Comparison of ENCODE assay signal across 8 cellular contexts in genomic region chr1:240732390-240732789, GRCh38.
DNase-seq lines count a peak whose midpoint lies in the region; ATAC-seq and TF ChIP-seq lines count a peak whose summit lies in the region.

No MANE protein-coding gene starts in this region.

- H3K27me3 ChIP-seq in heart left ventricle (peaks cover 0 to 6% (median 0%) of the 10 kb centered on the region in 9 donors), right atrium auricular region (no peaks in the 10 kb centered on the region), MM.1S (replicated peaks; ENCODE audit: insufficient read depth, low read length) (no peaks in the 10 kb centered on the region), fibroblast of lung (ENCODE audit: control insufficient read depth, insufficient read depth, low read length) (no peaks in the 10 kb centered on the region), prostate gland (replicated peaks; ENCODE audit: insufficient read depth) (no peaks in the 10 kb centered on the region), esophagus squamous epithelium (no peaks in the 10 kb centered on the region)

- in situ Hi-C loops in SK-MEL-5 (cut with HindIII; ENCODE audit: low pct_unique_long_range_greater_than_20kb, low sequenced_read_pairs), result no loop called here

- ATAC-seq in heart left ventricle, result no peak

- H3K27ac ChIP-seq in heart left ventricle (no peak overlapping the region), right atrium auricular region (no peak overlapping the region), HEK293 (ENCODE audit: extremely low read depth, low read depth, low read length) (no peak overlapping the region), MM.1S (ENCODE audit: low read length) (no peak overlapping the region), fibroblast of lung (ENCODE audit: insufficient read depth, low read length) (no peak overlapping the region), prostate gland (no peak overlapping the region), esophagus squamous epithelium (no peak overlapping the region)

- 8 to 13% (median 11%) methylated on average over 5 of the region's 5 CpGs for WGBS in heart left ventricle, 4 donors
- 13% methylated on average over 5 of the region's 5 CpGs for whole genome bisulfite sequencing in prostate gland
- WGBS in esophagus squamous epithelium, 2 donors, result 8 to 17% methylated on average over 5 of the region's 5 CpGs

- H3K4me2 ChIP-seq in MM.1S (ENCODE audit: low read depth, low read length) (no peak overlapping the region), fibroblast of lung (ENCODE audit: extremely low read depth, insufficient read depth, low read length) (no peak overlapping the region)

- TF ChIP-seq CTCF in heart left ventricle (IDR thresholded peaks at IDR 0.05), result peak in 11 of 12 donors; percentile 23 to 62 (median 49)
- TF ChIP-seq CTCF in right atrium auricular region (IDR thresholded peaks at IDR 0.05), result peak in 1 of 2 donors; percentile 64
- peak; percentile 90 for TF ChIP-seq CTCF in HEK293 (tag by site-specific recombination; IDR thresholded peaks at IDR 0.05)
- TF ChIP-seq CTCF in MM.1S (IDR thresholded peaks at IDR 0.05; ENCODE audit: low read length), result peak; percentile 74
- peak; percentile 57 to 73 for TF ChIP-seq CTCF in fibroblast of lung (conservative IDR thresholded peaks at IDR 0.05 in 1 of 2, IDR thresholded peaks at IDR 0.05 in 1 of 2; ENCODE audit: low read depth in 1 of 2, low read length in 2 of 2)
- TF ChIP-seq CTCF in prostate gland (IDR thresholded peaks at IDR 0.05), result peak in 3 of 4 experiments; percentile 47 to 60 (median 54)
- peak in 3 of 6 experiments; percentile 26 to 49 (median 44) for TF ChIP-seq CTCF in esophagus squamous epithelium (IDR thresholded peaks at IDR 0.05)

- POLR2A ChIA-PET in HEK293 (lab: Yijun Ruan, JAX), result interaction anchor here (0.6 kb wide), 1 partner anchor 218 kb away, joined by 5 read pairs; no protein-coding TSS in a partner anchor

- H2AFZ ChIP-seq in MM.1S (ENCODE audit: low read length), result no peak overlapping the region
- no peak overlapping the region for H2AFZ ChIP-seq in fibroblast of lung (ENCODE audit: low read length)

- no peak for DNase-seq in heart left ventricle
- DNase-seq in right atrium auricular region (ENCODE audit: low spot score), result no peak
- DNase-seq in MM.1S, result peak; percentile 77
- DNase-seq in SK-MEL-5 (ENCODE audit: low read depth, low spot score), result peak; percentile 77
- peak; percentile 66 to 77 for DNase-seq in fibroblast of lung (ENCODE audit: low read depth in 2 of 2)
- no peak for DNase-seq in prostate gland (ENCODE audit: low spot score)
- no peak for DNase-seq in esophagus squamous epithelium (lab: John Stamatoyannopoulos, UW)

- H3K36me3 ChIP-seq in heart left ventricle (no peaks in the 10 kb centered on the region), right atrium auricular region (no peaks in the 10 kb centered on the region), HEK293 (ENCODE audit: control insufficient read depth in 2 of 2, insufficient read depth in 1 of 2, low read length in 2 of 2) (no peaks in the 10 kb centered on the region), MM.1S (replicated peaks; ENCODE audit: insufficient read depth, low read length) (no peaks in the 10 kb centered on the region), fibroblast of lung (ENCODE audit: control insufficient read depth, insufficient read depth, low read length) (no peaks in the 10 kb centered on the region), prostate gland (no peaks in the 10 kb centered on the region), esophagus squamous epithelium (no peaks in the 10 kb centered on the region)

- H3K79me2 ChIP-seq in MM.1S (ENCODE audit: low read length), result no peaks in the 10 kb centered on the region
- H3K79me2 ChIP-seq in fibroblast of lung (ENCODE audit: control insufficient read depth, insufficient read depth, low read length), result no peaks in the 10 kb centered on the region

- H3K9me2 ChIP-seq in MM.1S (replicated peaks; ENCODE audit: insufficient read depth, low read length), result no peaks in the 10 kb centered on the region

- H3K4me3 ChIP-seq in heart left ventricle, result no peak overlapping the region
- no peak overlapping the region for H3K4me3 ChIP-seq in right atrium auricular region
- H3K4me3 ChIP-seq in HEK293 (ENCODE audit: low read depth, low read length), result no peak overlapping the region
- H3K4me3 ChIP-seq in MM.1S (ENCODE audit: low read length), result no peak overlapping the region
- H3K4me3 ChIP-seq in fibroblast of lung (replicated peaks in 1 of 4; ENCODE audit: control extremely low read depth in 1 of 4, insufficient read depth in 1 of 4, low read depth in 3 of 4, low read length in 4 of 4), result no peak overlapping the region
- no peak overlapping the region for H3K4me3 ChIP-seq in prostate gland
- H3K4me3 ChIP-seq in esophagus squamous epithelium, result no peak overlapping the region

- H4K20me1 ChIP-seq in MM.1S (ENCODE audit: insufficient read depth, low read length) (no peaks in the 10 kb centered on the region), fibroblast of lung (ENCODE audit: control insufficient read depth, extremely low read depth, insufficient read depth, low read length) (no peaks in the 10 kb centered on the region)

- H3F3A ChIP-seq in MM.1S (ENCODE audit: insufficient read depth, low read length), result no peaks in the 10 kb centered on the region

- no peak overlapping the region for H3K9ac ChIP-seq in MM.1S (ENCODE audit: low read length)
- H3K9ac ChIP-seq in fibroblast of lung (ENCODE audit: insufficient read depth, low read length), result no peak overlapping the region

- H3K4me1 ChIP-seq in heart left ventricle (no peaks in the 10 kb centered on the region), right atrium auricular region (no peaks in the 10 kb centered on the region), HEK293 (ENCODE audit: control insufficient read depth, insufficient read depth, low read length) (no peaks in the 10 kb centered on the region), MM.1S (ENCODE audit: low read length) (no peaks in the 10 kb centered on the region), fibroblast of lung (ENCODE audit: control insufficient read depth, extremely low read depth, insufficient read depth, low read length) (no peaks in the 10 kb centered on the region), prostate gland (replicated peaks) (no peaks in the 10 kb centered on the region), esophagus squamous epithelium (no peaks in the 10 kb centered on the region)

- intact Hi-C loops in heart left ventricle (cut with DNase I) (loop anchor here in 2 of 10 donors (5.0 to 10.0 kb wide), 2 partner anchors 212 to 215 kb away; no protein-coding TSS in a partner anchor), prostate gland (cut with DNase I) (no loop called here), esophagus squamous epithelium (cut with DNase I) (no loop called here)

- TF ChIP-seq POLR2A in heart left ventricle (IDR thresholded peaks at IDR 0.05), result no peak
- TF ChIP-seq POLR2A in prostate gland (IDR thresholded peaks at IDR 0.05), result no peak
- TF ChIP-seq POLR2A in esophagus squamous epithelium (IDR thresholded peaks at IDR 0.05), result no peak

- CTCF ChIA-PET in HEK293 (lab: Yijun Ruan, JAX), result interaction anchor here (0.5 to 3.3 kb wide), 56 partner anchors 9 to 728 kb away, joined by 3 to 26 read pairs (median 4); partner anchors contain the start of gene GREM2

- H3K9me3 ChIP-seq in heart left ventricle, result no peaks in the 10 kb centered on the region
- no peaks in the 10 kb centered on the region for H3K9me3 ChIP-seq in right atrium auricular region
- H3K9me3 ChIP-seq in HEK293 (ENCODE audit: control insufficient read depth, insufficient read depth, low read depth, low read length), result no peaks in the 10 kb centered on the region
- no peaks in the 10 kb centered on the region for H3K9me3 ChIP-seq in MM.1S (replicated peaks; ENCODE audit: insufficient read depth, low read length)
- no peaks in the 10 kb centered on the region for H3K9me3 ChIP-seq in fibroblast of lung (ENCODE audit: control insufficient read depth, insufficient read depth, low read depth, low read length)
- no peaks in the 10 kb centered on the region for H3K9me3 ChIP-seq in prostate gland
- peaks cover 0 to 6% (median 0%) of the 10 kb centered on the region in 3 donors for H3K9me3 ChIP-seq in esophagus squamous epithelium

TF ChIP-seq in HEK293, 187 proteins besides CTCF, POLR2A, EP300 and RAD21 (continues in another document):
- 0 out of 2 replicates have a peak, but pooled peaks have one; percentile 26 for TF ChIP-seq ZEB2 (tag by site-specific recombination; IDR thresholded peaks at IDR 0.05)
- TF ChIP-seq ZNF48 (tag by site-specific recombination; IDR thresholded peaks at IDR 0.05), result no peak
- TF ChIP-seq ZNF2 (tag by site-specific recombination; IDR thresholded peaks at IDR 0.05), result peak; percentile 73; the same call in 1 of the 2 replicates
- no peak for TF ChIP-seq ZNF266 (tag by site-specific recombination; IDR thresholded peaks at IDR 0.05; ENCODE audit: low read depth)
- TF ChIP-seq ZBTB49 (tag by site-specific recombination; IDR thresholded peaks at IDR 0.05; ENCODE audit: low read depth), result no peak
- TF ChIP-seq ZNF362 (tag by site-specific recombination; IDR thresholded peaks at IDR 0.05), result peak; percentile 100
- peak; percentile 98 for TF ChIP-seq ZNF121 (tag by site-specific recombination; IDR thresholded peaks at IDR 0.05)
- TF ChIP-seq ZNF423 (tag by site-specific recombination; IDR thresholded peaks at IDR 0.05), result no peak

Comparison
In these comparisons a context has a peak if more than half of its experiments do, and no peak if none do; other contexts are left out.
1. DNase-seq: peak in MM.1S (single experiment), SK-MEL-5 (single experiment) and fibroblast of lung (2 of 2); none in heart left ventricle (0 of 5), right atrium auricular region (single experiment), prostate gland (single experiment) and esophagus squamous epithelium (single experiment).